Comparison of ENCODE assay signal across 12 cellular contexts in genomic region chr14:103422981-103423600, GRCh38. TPM values are rescaled to one million over a fixed set of nuclear protein-coding genes. Genes with fewer than 3 reads are reported as not detected.
DNase-seq lines count a peak whose midpoint lies in the region; ATAC-seq and TF ChIP-seq lines count a peak whose summit lies in the region.
"Had no signal": no experiment of that assay in that cellular context is flagged by ENCODE, and none has a peak within 500 bp of the region (broad histone marks: within the 10 kb centered on the region; RNA-seq: fewer than 3 reads in every experiment).

No MANE protein-coding gene starts in this region.

- intact Hi-C loops in posterior cingulate gyrus (cut with DNase I): no loop called here
- intact Hi-C loops in body of pancreas (cut with DNase I): no loop called here

- no peaks in the 10 kb centered on the region for H3K27me3 Mint-ChIP-seq in endodermal cell (ENCODE audit: insufficient read depth)

- H3K4me1 ChIP-seq in endodermal cell (ENCODE audit: control insufficient read depth, insufficient read depth, low read length) (no peaks in the 10 kb centered on the region), neutrophil (ENCODE audit: control insufficient read depth in 1 of 2, insufficient read depth in 1 of 2, low read depth in 1 of 2, low read length in 1 of 2) (peaks cover 41 to 56% of the 10 kb centered on the region in 2 experiments), body of pancreas (peaks cover 32% of the 10 kb centered on the region)

- peak; percentile 47 for DNase-seq in AG20443 (ENCODE audit: low spot score)
- DNase-seq in MG63: peak; percentile 9
- DNase-seq in endodermal cell: no peak
- DNase-seq in posterior cingulate gyrus: no peak
- DNase-seq in body of pancreas: no peak
- no peak for DNase-seq in stimulated activated CD4-positive, alpha-beta T cell treated with anti-CD3 and anti-CD28 coated beads, Interleukin-4, amount 100 ng/mL, for 24 hours
- DNase-seq: COR-L47, NCI-H82, spleen had no signal

- H3K9me3 Mint-ChIP-seq in endodermal cell: no peaks in the 10 kb centered on the region
- H3K9me3 Mint-ChIP-seq: T-helper 2 cell treated with Interferon-gamma antibody and Interleukin-4, amounts not matched to agents 5 μg/mL and 100 μg/mL, for 36 hours had no signal

- no peak overlapping the region for H3K4me3 Mint-ChIP-seq in endodermal cell
- H3K4me3 Mint-ChIP-seq: T-helper 2 cell treated with Interferon-gamma antibody and Interleukin-4, amounts not matched to agents 5 μg/mL and 100 μg/mL, for 36 hours had no signal

- peak overlapping the region; percentile 58 for H3K27ac Mint-ChIP-seq in endodermal cell
- H3K27ac Mint-ChIP-seq: T-helper 2 cell treated with Interferon-gamma antibody and Interleukin-4, amounts not matched to agents 5 μg/mL and 100 μg/mL, for 36 hours had no signal

- H3K36me3 Mint-ChIP-seq in endodermal cell (ENCODE audit: low read depth): peaks cover 19% of the 10 kb centered on the region

- 98 to 100% methylated on average over 1 to 4 of the region's 4 CpGs for WGBS in endodermal cell (ENCODE audit: insufficient coverage in 1 of 2, insufficient read length in 1 of 2), 2 experiments
- WGBS in body of pancreas, 2 donors: 81 to 92% methylated on average over 4 of the region's 4 CpGs

- H3K27ac ChIP-seq in endodermal cell (ENCODE audit: low read depth, low read length) (no peak overlapping the region), neutrophil (peak overlapping the region; percentile 90), body of pancreas (no peak overlapping the region)

- no peak overlapping the region for H3K9ac ChIP-seq in endodermal cell (ENCODE audit: extremely low read depth, low read length, poor library complexity, severe bottlenecking)

- TF ChIP-seq CTCF in endodermal cell (conservative IDR thresholded peaks at IDR 0.05) (no peak), neutrophil (IDR thresholded peaks at IDR 0.05) (no peak), body of pancreas (IDR thresholded peaks at IDR 0.05) (no peak)

- H3K36me3 ChIP-seq in MG63: no peaks in the 10 kb centered on the region
- peaks cover 19% of the 10 kb centered on the region for H3K36me3 ChIP-seq in endodermal cell (ENCODE audit: control insufficient read depth, insufficient read depth, low read length)
- no peaks in the 10 kb centered on the region for H3K36me3 ChIP-seq in neutrophil
- H3K36me3 ChIP-seq in body of pancreas (replicated peaks in 1 of 2; ENCODE audit: insufficient read depth in 1 of 2, low read depth in 2 of 2): no peaks in the 10 kb centered on the region

- ATAC-seq in body of pancreas (no peak), HG03342 (IDR thresholded peaks at IDR 0.05; ENCODE audit: unreplicated experiment) (no peak)

- H3K27me3 ChIP-seq in MG63 (no peaks in the 10 kb centered on the region), endodermal cell (ENCODE audit: control insufficient read depth, insufficient read depth, low read length, poor library complexity, severe bottlenecking) (no peaks in the 10 kb centered on the region), neutrophil (no peaks in the 10 kb centered on the region), body of pancreas (no peaks in the 10 kb centered on the region)
- H3K27me3 ChIP-seq: spleen had no signal

- TF ChIP-seq POLR2A in body of pancreas (IDR thresholded peaks at IDR 0.05): no peak

- H3K4me1 Mint-ChIP-seq in endodermal cell: peaks cover 26% of the 10 kb centered on the region

- H3K4me3 ChIP-seq in MG63 (no peak overlapping the region), endodermal cell (ENCODE audit: low read length) (no peak overlapping the region), neutrophil (ENCODE audit: low read depth in 1 of 2, low read length in 1 of 2) (no peak overlapping the region), body of pancreas (no peak overlapping the region)
- H3K4me3 ChIP-seq: spleen had no signal

- H3K9me3 ChIP-seq in MG63 (no peaks in the 10 kb centered on the region), endodermal cell (ENCODE audit: control insufficient read depth, low read length) (no peaks in the 10 kb centered on the region), neutrophil (no peaks in the 10 kb centered on the region), body of pancreas (no peaks in the 10 kb centered on the region)
- H3K9me3 ChIP-seq: spleen had no signal

RNA-seq across cellular contexts. Expression of gene MARK3, which starts 37.9 kb away (rescaled TPM):
- total RNA-seq in MG63 (2014; rRNA removed; shearing (Covaris generic); ENCODE audit: low replicate concordance): 26.9 and 31.6 TPM in 2 replicates
- 100 to 1,000 TPM in 1 of 2 donors, 10 to 100 TPM in 1; 95.8 to 106 TPM for total RNA-seq in endodermal cell
- polyA plus RNA-seq in endodermal cell (2013, experiment 1 of 2): 73.3 TPM
- 80.1 TPM for polyA plus RNA-seq in endodermal cell (2013, experiment 2 of 2)
- total RNA-seq in body of pancreas: 100 to 1,000 TPM in 1 of 2 donors, 10 to 100 TPM in 1; 87.2 to 147 TPM

Comparison
In these comparisons a context has a peak if more than half of its experiments do, and no peak if none do; other contexts are left out.
1. DNase-seq: peak in AG20443 (single experiment) and MG63 (single experiment); none in endodermal cell (single experiment), posterior cingulate gyrus (0 of 10), body of pancreas (0 of 4) and stimulated activated CD4-positive, alpha-beta T cell treated with anti-CD3 and anti-CD28 coated beads, Interleukin-4, amount 100 ng/mL, for 24 hours (single experiment).